Comparison of ENCODE assay signal across 22 cellular contexts in the genomic region with DNA sequence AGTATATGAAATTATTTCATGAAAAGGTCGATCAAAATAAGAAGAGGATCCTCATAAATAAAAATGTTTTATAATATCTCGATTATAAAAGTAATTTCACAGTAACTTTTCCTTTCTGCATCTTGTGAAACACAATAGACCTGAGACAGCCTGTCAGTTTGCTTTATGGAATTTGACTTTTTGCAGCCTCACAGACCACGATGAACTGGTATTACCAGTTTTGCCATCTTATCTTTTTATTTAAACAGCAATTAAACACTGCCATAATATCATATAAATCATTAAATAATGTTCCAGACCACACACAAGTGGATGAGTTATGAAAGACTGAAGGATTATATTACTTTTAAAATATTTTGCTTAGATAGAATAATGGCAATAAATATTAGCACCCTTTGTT. TPM values are rescaled to one million over a fixed set of nuclear protein-coding genes. Genes with fewer than 3 reads are reported as not detected.
DNase-seq lines count a peak whose midpoint lies in the region; ATAC-seq, FAIRE-seq and TF ChIP-seq lines count a peak whose summit lies in the region.
"Had no signal": no experiment of that assay in that cellular context is flagged by ENCODE, and none has a peak within 500 bp of the region (broad histone marks: within the 10 kb centered on the region; RNA-seq: fewer than 3 reads in every experiment).

No MANE protein-coding gene starts in this region.

- H3K27ac ChIP-seq in PC-3 (ENCODE audit: low read length) (no peak overlapping the region), left lung (no peak overlapping the region)
- H3K27ac ChIP-seq: dorsolateral prefrontal cortex, gastrocnemius medialis had no signal

- TF ChIP-seq CTCF in PC-3 (conservative IDR thresholded peaks at IDR 0.05; ENCODE audit: low read depth, low read length) = no peak
- TF ChIP-seq CTCF in left lung (IDR thresholded peaks at IDR 0.05) = no peak

- ATAC-seq in PC-3 (peak; percentile 67), left lung (peak; percentile 44), GM19023 (IDR thresholded peaks at IDR 0.05; ENCODE audit: unreplicated experiment) (no peak), HG02759 (IDR thresholded peaks at IDR 0.05; ENCODE audit: unreplicated experiment) (no peak), GM18511 (IDR thresholded peaks at IDR 0.05; ENCODE audit: unreplicated experiment) (no peak)
- ATAC-seq: CD8-positive, alpha-beta T cell; gastrocnemius medialis; GM23338 had no signal

- H3K4me1 ChIP-seq in PC-3 (ENCODE audit: insufficient read depth, low read length) = peaks cover 29% of the 10 kb centered on the region
- no peaks in the 10 kb centered on the region for H3K4me1 ChIP-seq in left lung
- H3K4me1 ChIP-seq: gastrocnemius medialis had no signal

- H3K9ac ChIP-seq in PC-3 (ENCODE audit: low read length) = no peak overlapping the region

- FAIRE-seq in RCC 7860 (lab: Jason Lieb, UNC) = no peak

- H4K20me1 ChIP-seq in PC-3 (ENCODE audit: low read length) = no peaks in the 10 kb centered on the region

- intact Hi-C loops in PC-3 (cut with micrococcal nuclease) = no loop called here
- intact Hi-C loops in left lung (cut with DNase I) = no loop called here

- H2AFZ ChIP-seq in PC-3 (ENCODE audit: low read length) = no peak overlapping the region
- H2AFZ ChIP-seq: GM23338 had no signal

- CTCF ChIA-PET in PC-3 (lab: Charles Lee) = no interaction called here

- BruUV-seq in PC-3 (replicated peaks; lab: Mats Ljungman, UMichigan) = no TSS peak

- H3K4me2 ChIP-seq in PC-3 (ENCODE audit: low read length) = peak overlapping the region; percentile 51
- H3K4me2 ChIP-seq: GM23338 had no signal

- POLR2A ChIA-PET in PC-3 (lab: Charles Lee; ENCODE audit: unreplicated experiment) = no interaction called here

- peak; percentile 67 for DNase-seq in DMS153 treated with DMSO at 0.1 percent for 48 hours (lab: John Stamatoyannopoulos, UW; ENCODE audit: unreplicated experiment)
- peak; percentile 37 for DNase-seq in LoVo (ENCODE audit: low spot score)
- DNase-seq in PC-3 = peak; percentile 94
- no peak for DNase-seq in left lung
- DNase-seq in RCC 7860 (ENCODE audit: low spot score) = no peak
- DNase-seq: activated CD4-positive, alpha-beta T cell treated with anti-CD3 and anti-CD28 coated beads, Interleukin-2, amount 50 U/mL, for 1 hour; activated CD8-positive, alpha-beta memory T cell treated with anti-CD3 and anti-CD28 coated beads, Interleukin-2, amount 50 U/mL, for 4 hours; activated gamma-delta T cell treated with Interleukin-2 at 50 U/mL for 16 hours; CD8-positive, alpha-beta T cell; dorsolateral prefrontal cortex; gastrocnemius medialis; kidney glomerular epithelial cell; NCI-H1436; NCI-H446 treated with DMSO at 0.1 percent for 48 hours; nephron progenitor cell; SHP77; stimulated activated CD4-positive, alpha-beta T cell treated with anti-CD3 and anti-CD28 coated beads, Interleukin-4, amount 100 ng/mL, for 1 hour; stomach had no signal

- H3F3A ChIP-seq in PC-3 (ENCODE audit: low read length, unreplicated experiment) = no peaks in the 10 kb centered on the region

- H3K27me3 ChIP-seq in PC-3 (ENCODE audit: low read length) (no peaks in the 10 kb centered on the region), left lung (no peaks in the 10 kb centered on the region)
- H3K27me3 ChIP-seq: dorsolateral prefrontal cortex, gastrocnemius medialis, stomach had no signal

- H3K9me2 ChIP-seq in PC-3 (replicated peaks; ENCODE audit: low read length) = no peaks in the 10 kb centered on the region; the same call in 1 of the 2 replicates

- H3K9me3 ChIP-seq in PC-3 (ENCODE audit: low read length) (no peaks in the 10 kb centered on the region), left lung (no peaks in the 10 kb centered on the region)
- H3K9me3 ChIP-seq: gastrocnemius medialis, stomach had no signal

- H3K79me2 ChIP-seq in PC-3 (ENCODE audit: low read length) = no peaks in the 10 kb centered on the region

- H3K4me3 ChIP-seq in PC-3 (ENCODE audit: low read length) (0 out of 2 replicates have a peak overlapping the region, but pooled peaks have one; percentile 6), left lung (no peak overlapping the region)
- H3K4me3 ChIP-seq: dorsolateral prefrontal cortex, gastrocnemius medialis, GM23338, stomach had no signal

- H3K36me3 ChIP-seq in PC-3 (ENCODE audit: low read depth, low read length) (no peaks in the 10 kb centered on the region), left lung (no peaks in the 10 kb centered on the region)
- H3K36me3 ChIP-seq: gastrocnemius medialis, stomach had no signal

RNA-seq across cellular contexts. Expression of gene GALNT3, which starts 10.7 kb away (rescaled TPM):
- 40.9 and 44.8 TPM in 2 replicates for total RNA-seq in PC-3 (2014; rRNA removed)
- total RNA-seq in left lung = 10 to 100 TPM; 36.3 to 37.7 TPM

Comparison
In these comparisons a context has a peak if more than half of its experiments do, and no peak if none do; other contexts are left out.
1. DNase-seq: peak in DMS153 treated with DMSO at 0.1 percent for 48 hours (single experiment), LoVo (single experiment) and PC-3 (single experiment); none in left lung (0 of 2) and RCC 7860 (single experiment).
2. ATAC-seq: peak in PC-3 (single experiment) and left lung (single experiment); none in GM19023 (single experiment), HG02759 (single experiment) and GM18511 (single experiment).